Comparison of ENCODE assay signal across 11 cellular contexts in genomic region chr1:174966000-174966572, GRCh38. TPM values are rescaled to one million over a fixed set of nuclear protein-coding genes. Genes with fewer than 3 reads are reported as not detected.
DNase-seq lines count a peak whose midpoint lies in the region; ATAC-seq lines count a peak whose summit lies in the region.
"Had no signal": no experiment of that assay in that cellular context is flagged by ENCODE, and none has a peak within 500 bp of the region (broad histone marks: within the 10 kb centered on the region; RNA-seq: fewer than 3 reads in every experiment).

No MANE protein-coding gene starts in this region.

- DNase-seq in T-helper 2 cell treated with Interferon-gamma antibody and Interleukin-4, amounts not matched to agents 5 μg/mL and 100 μg/mL, for 36 hours (ENCODE audit: low spot score), result no peak
- DNase-seq in T-helper 2 cell (no peak), immature natural killer cell (no peak)
- DNase-seq in activated T-helper 1 cell treated with anti-CD3 and anti-CD28 coated beads, Interleukin-12 subunit alpha, Interleukin-12 subunit beta, Interleukin-2, Interleukin-4 antibody, amounts not matched to agents 30 ng/mL and 10 ng/mL and 1 ng/mL, durations not matched to agents 14 hours and 24 hours and 36 hours (ENCODE audit: low spot score), result no peak
- no peak for DNase-seq in stimulated activated naive CD8-positive, alpha-beta T cell treated with anti-CD3 and anti-CD28 coated beads, Interleukin-15, amount 100 ng/mL, for 72 hours
- DNase-seq in effector CD4-positive, alpha-beta T cell, result no peak
- DNase-seq: activated CD8-positive, alpha-beta memory T cell treated with anti-CD3 and anti-CD28 coated beads for 24 hours; NCI-H2171 had no signal

- H3K4me1 Mint-ChIP-seq in T-helper 2 cell treated with Interferon-gamma antibody and Interleukin-4, amounts not matched to agents 5 μg/mL and 100 μg/mL, for 36 hours (ENCODE audit: low read depth), result peaks cover 62% of the 10 kb centered on the region
- H3K4me1 Mint-ChIP-seq in activated T-helper 1 cell treated with anti-CD3 and anti-CD28 coated beads, Interleukin-12 subunit alpha, Interleukin-12 subunit beta, Interleukin-2, Interleukin-4 antibody, amounts not matched to agents 30 ng/mL and 10 ng/mL and 1 ng/mL, durations not matched to agents 14 hours and 24 hours and 36 hours (ENCODE audit: low read depth), result peaks cover 67% of the 10 kb centered on the region
- H3K4me1 Mint-ChIP-seq in immature natural killer cell, result peaks cover 75 to 78% of the 10 kb centered on the region in 2 donors
- peaks cover 69% of the 10 kb centered on the region for H3K4me1 Mint-ChIP-seq in stimulated activated naive CD8-positive, alpha-beta T cell treated with anti-CD3 and anti-CD28 coated beads, Interleukin-15, amount 100 ng/mL, for 72 hours

- intact Hi-C loops in activated T-helper 1 cell treated with anti-CD3 and anti-CD28 coated beads, Interleukin-12 subunit alpha, Interleukin-12 subunit beta, Interleukin-2, Interleukin-4 antibody, amounts not matched to agents 30 ng/mL and 10 ng/mL and 1 ng/mL, durations not matched to agents 14 hours and 24 hours and 36 hours (cut with micrococcal nuclease), result loop anchor here (1.0 to 10.0 kb wide), 3 partner anchors 241 to 1491 kb away; partner anchors contain the start of genes PRDX6 and ZBTB37

- no peak for ATAC-seq in stimulated activated naive CD8-positive, alpha-beta T cell treated with anti-CD3 and anti-CD28 coated beads, Interleukin-15, amount 100 ng/mL, for 72 hours
- ATAC-seq in GM21390 (IDR thresholded peaks at IDR 0.05; ENCODE audit: unreplicated experiment), result no peak
- no peak for ATAC-seq in GM21576 (IDR thresholded peaks at IDR 0.05; ENCODE audit: unreplicated experiment)
- ATAC-seq: foreskin keratinocyte had no signal

- peak overlapping the region; percentile 89 for H3K27ac Mint-ChIP-seq in T-helper 2 cell treated with Interferon-gamma antibody and Interleukin-4, amounts not matched to agents 5 μg/mL and 100 μg/mL, for 36 hours
- peak overlapping the region; percentile 90 for H3K27ac Mint-ChIP-seq in activated T-helper 1 cell treated with anti-CD3 and anti-CD28 coated beads, Interleukin-12 subunit alpha, Interleukin-12 subunit beta, Interleukin-2, Interleukin-4 antibody, amounts not matched to agents 30 ng/mL and 10 ng/mL and 1 ng/mL, durations not matched to agents 14 hours and 24 hours and 36 hours
- peak overlapping the region; percentile 91 to 99 (median 96) for H3K27ac Mint-ChIP-seq in immature natural killer cell
- peak overlapping the region in 1 of 2 donors; percentile 84 for H3K27ac Mint-ChIP-seq in stimulated activated naive CD8-positive, alpha-beta T cell treated with anti-CD3 and anti-CD28 coated beads, Interleukin-15, amount 100 ng/mL, for 72 hours

- H3K36me3 Mint-ChIP-seq in T-helper 2 cell treated with Interferon-gamma antibody and Interleukin-4, amounts not matched to agents 5 μg/mL and 100 μg/mL, for 36 hours (ENCODE audit: low read depth), result peaks cover 7% of the 10 kb centered on the region
- peaks cover 5% of the 10 kb centered on the region for H3K36me3 Mint-ChIP-seq in activated T-helper 1 cell treated with anti-CD3 and anti-CD28 coated beads, Interleukin-12 subunit alpha, Interleukin-12 subunit beta, Interleukin-2, Interleukin-4 antibody, amounts not matched to agents 30 ng/mL and 10 ng/mL and 1 ng/mL, durations not matched to agents 14 hours and 24 hours and 36 hours (ENCODE audit: low read depth)
- H3K36me3 Mint-ChIP-seq in immature natural killer cell, result no peaks in the 10 kb centered on the region

- H3K4me3 Mint-ChIP-seq in T-helper 2 cell treated with Interferon-gamma antibody and Interleukin-4, amounts not matched to agents 5 μg/mL and 100 μg/mL, for 36 hours, result peak overlapping the region; percentile 87
- peak overlapping the region; percentile 78 for H3K4me3 Mint-ChIP-seq in activated T-helper 1 cell treated with anti-CD3 and anti-CD28 coated beads, Interleukin-12 subunit alpha, Interleukin-12 subunit beta, Interleukin-2, Interleukin-4 antibody, amounts not matched to agents 30 ng/mL and 10 ng/mL and 1 ng/mL, durations not matched to agents 14 hours and 24 hours and 36 hours
- H3K4me3 Mint-ChIP-seq in immature natural killer cell, result peak overlapping the region; percentile 78 to 91 (median 79)
- peak overlapping the region; percentile 76 to 88 for H3K4me3 Mint-ChIP-seq in stimulated activated naive CD8-positive, alpha-beta T cell treated with anti-CD3 and anti-CD28 coated beads, Interleukin-15, amount 100 ng/mL, for 72 hours

- H3K9me3 Mint-ChIP-seq in T-helper 2 cell treated with Interferon-gamma antibody and Interleukin-4, amounts not matched to agents 5 μg/mL and 100 μg/mL, for 36 hours, result no peaks in the 10 kb centered on the region
- H3K9me3 Mint-ChIP-seq in activated T-helper 1 cell treated with anti-CD3 and anti-CD28 coated beads, Interleukin-12 subunit alpha, Interleukin-12 subunit beta, Interleukin-2, Interleukin-4 antibody, amounts not matched to agents 30 ng/mL and 10 ng/mL and 1 ng/mL, durations not matched to agents 14 hours and 24 hours and 36 hours, result no peaks in the 10 kb centered on the region
- H3K9me3 Mint-ChIP-seq in immature natural killer cell, result no peaks in the 10 kb centered on the region
- no peaks in the 10 kb centered on the region for H3K9me3 Mint-ChIP-seq in stimulated activated naive CD8-positive, alpha-beta T cell treated with anti-CD3 and anti-CD28 coated beads, Interleukin-15, amount 100 ng/mL, for 72 hours

- H3K27me3 Mint-ChIP-seq in T-helper 2 cell treated with Interferon-gamma antibody and Interleukin-4, amounts not matched to agents 5 μg/mL and 100 μg/mL, for 36 hours (ENCODE audit: low read depth), result no peaks in the 10 kb centered on the region
- no peaks in the 10 kb centered on the region for H3K27me3 Mint-ChIP-seq in activated T-helper 1 cell treated with anti-CD3 and anti-CD28 coated beads, Interleukin-12 subunit alpha, Interleukin-12 subunit beta, Interleukin-2, Interleukin-4 antibody, amounts not matched to agents 30 ng/mL and 10 ng/mL and 1 ng/mL, durations not matched to agents 14 hours and 24 hours and 36 hours (ENCODE audit: insufficient read depth)
- peaks cover 13 to 26% (median 20%) of the 10 kb centered on the region in 3 donors for H3K27me3 Mint-ChIP-seq in immature natural killer cell (ENCODE audit: low read depth in 3 of 3)
- H3K27me3 Mint-ChIP-seq in stimulated activated naive CD8-positive, alpha-beta T cell treated with anti-CD3 and anti-CD28 coated beads, Interleukin-15, amount 100 ng/mL, for 72 hours, result no peaks in the 10 kb centered on the region

RNA-seq across cellular contexts. Expression of gene CACYBP, which starts 33.7 kb away (rescaled TPM):
- 342 and 369 TPM in 2 replicates for total RNA-seq in activated T-helper 1 cell treated with anti-CD3 and anti-CD28 coated beads, Interleukin-12 subunit alpha, Interleukin-12 subunit beta, Interleukin-2, Interleukin-4 antibody, amounts not matched to agents 30 ng/mL and 10 ng/mL and 1 ng/mL, durations not matched to agents 14 hours and 24 hours and 36 hours
- polyA plus RNA-seq in immature natural killer cell, result 100 to 1,000 TPM; 131 to 160 (median 135) TPM

RNA-seq across cellular contexts. Expression of gene MRPS14, which starts 57.1 kb away (rescaled TPM):
- total RNA-seq in activated T-helper 1 cell treated with anti-CD3 and anti-CD28 coated beads, Interleukin-12 subunit alpha, Interleukin-12 subunit beta, Interleukin-2, Interleukin-4 antibody, amounts not matched to agents 30 ng/mL and 10 ng/mL and 1 ng/mL, durations not matched to agents 14 hours and 24 hours and 36 hours, result 29.2 and 29.9 TPM in 2 replicates
- 10 to 100 TPM; 42.5 to 52.1 (median 44.4) TPM for polyA plus RNA-seq in immature natural killer cell
